ENCODE assay signal across 10 cellular contexts in genomic region chr6:163738725-163739124, GRCh38.
A peak's percentile ranks its signal among the peaks of the same experiment; 100 is the strongest.
DNase-seq lines count a peak whose midpoint lies in the region; ATAC-seq, FAIRE-seq and TF ChIP-seq lines count a peak whose summit lies in the region.
"Had no signal": no experiment of that assay in that cellular context is flagged by ENCODE, and none has a peak within 500 bp of the region (broad histone marks: within the 10 kb centered on the region; RNA-seq: fewer than 3 reads in every experiment).

No MANE protein-coding gene starts in this region.

- POLR2A ChIA-PET in GM12878 (lab: Charles Lee) = no interaction called here
- POLR2A ChIA-PET in CD4-positive, alpha-beta T cell (lab: Charles Lee) = no interaction called here

- no peak overlapping the region; the same call in 1 of the 2 replicates for H2AFZ ChIP-seq in GM12878 (ENCODE audit: control insufficient read depth, low read depth, low read length)

- RAD21 ChIA-PET in GM12878 (lab: Charles Lee; ENCODE audit: unreplicated experiment) = no interaction called here

- H3K9me3 Mint-ChIP-seq in CD4-positive, alpha-beta T cell = no peaks in the 10 kb centered on the region

- no peak for TF ChIP-seq CTCF in GM12878 (IDR thresholded peaks at IDR 0.05 in 2 of 3, conservative IDR thresholded peaks at IDR 0.05 in 1 of 3; ENCODE audit: control insufficient read depth in 2 of 3, extremely low read depth in 1 of 3, insufficient read depth in 1 of 3, low read depth in 3 of 3, low read length in 3 of 3)
- no peak for TF ChIP-seq CTCF in CD4-positive, alpha-beta T cell (IDR thresholded peaks at IDR 0.05)

- peak overlapping the region; percentile 60 for H3K4me2 ChIP-seq in GM12878 (ENCODE audit: control insufficient read depth, insufficient read depth)

- peaks cover 12% of the 10 kb centered on the region for H3K4me1 ChIP-seq in GM12878 (ENCODE audit: control insufficient read depth, insufficient read depth, low read length)
- H3K4me1 ChIP-seq: breast epithelium had no signal

- H3K9me3 ChIP-seq in GM12878 (replicated peaks; ENCODE audit: control insufficient read depth, insufficient read depth, low read length) = peaks cover 1% of the 10 kb centered on the region; the same call in 2 of the 3 replicates
- no peaks in the 10 kb centered on the region for H3K9me3 ChIP-seq in CD4-positive, alpha-beta T cell (ENCODE audit: control insufficient read depth, low read length)
- H3K9me3 ChIP-seq: breast epithelium had no signal

- no peaks in the 10 kb centered on the region for H3K79me2 ChIP-seq in GM12878 (ENCODE audit: control insufficient read depth, insufficient read depth, low read length)

- H3K36me3 ChIP-seq in GM12878 (ENCODE audit: control insufficient read depth in 2 of 2, insufficient read depth in 2 of 2, low read length in 1 of 2) = no peaks in the 10 kb centered on the region
- H3K36me3 ChIP-seq: breast epithelium had no signal

- TF ChIP-seq EP300 in GM12878 (IDR thresholded peaks at IDR 0.05; ENCODE audit: borderline replicate concordance in 1 of 2, control insufficient read depth in 1 of 2, low read depth in 2 of 2, low read length in 2 of 2) = no peak

- H3K9ac ChIP-seq in GM12878 (ENCODE audit: control insufficient read depth, insufficient read depth, low read length) = no peak overlapping the region

- no peak for TF ChIP-seq POLR2A in GM12892 (IDR thresholded peaks at IDR 0.05; ENCODE audit: low read depth, low read length)
- no peak for TF ChIP-seq POLR2A in GM12878 (IDR thresholded peaks at IDR 0.05; ENCODE audit: low read depth, low read length)

- TF ChIP-seq RAD21 in GM12878 (IDR thresholded peaks at IDR 0.05; ENCODE audit: insufficient read depth, low read depth, low read length) = no peak

- no TSS peak for BruUV-seq in GM12878 (replicated peaks; lab: Mats Ljungman, UMichigan)

- DNase-seq in GM12892 (ENCODE audit: insufficient read length) (no peak), GM12878 (ENCODE audit: low read depth, low spot score) (no peak), AG20443 (ENCODE audit: low spot score) (no peak), NCI-H1930 (lab: John Stamatoyannopoulos, UW) (no peak), COLO668 (lab: John Stamatoyannopoulos, UW; ENCODE audit: unreplicated experiment) (no peak)
- no peak for DNase-seq in CD4-positive, alpha-beta T cell
- DNase-seq: NCI-H526 treated with DMSO at 0.1 percent for 48 hours had no signal

- H3K4me3 ChIP-seq in GM12878 = no peak overlapping the region
- H3K4me3 ChIP-seq: breast epithelium had no signal

- H3K4me1 Mint-ChIP-seq in CD4-positive, alpha-beta T cell (ENCODE audit: low read depth) = no peaks in the 10 kb centered on the region

- peak; percentile 24 for FAIRE-seq in GM12892 (lab: Jason Lieb, UNC)
- peak; percentile 84 for FAIRE-seq in GM12878 (lab: Jason Lieb, UNC)

- peaks cover 11% of the 10 kb centered on the region for H3K27me3 Mint-ChIP-seq in CD4-positive, alpha-beta T cell

- H3K27ac ChIP-seq in GM12878 (ENCODE audit: control insufficient read depth, insufficient read depth) = no peak overlapping the region
- no peak overlapping the region for H3K27ac ChIP-seq in CD4-positive, alpha-beta T cell (ENCODE audit: low read depth, low read length)
- H3K27ac ChIP-seq: breast epithelium had no signal

- no peak overlapping the region for H3K4me3 Mint-ChIP-seq in CD4-positive, alpha-beta T cell

- CTCF ChIA-PET in GM12878 (lab: Yijun Ruan, JAX) = no interaction called here
- CTCF ChIA-PET in CD4-positive, alpha-beta T cell (lab: Charles Lee) = no interaction called here

- in situ Hi-C loops in GM12878 (cut with MboI) = no loop called here

- H3K27me3 ChIP-seq in GM12878 (replicated peaks in 1 of 2; ENCODE audit: control insufficient read depth in 2 of 2, insufficient read depth in 2 of 2, low read length in 1 of 2) = no peaks in the 10 kb centered on the region
- H3K27me3 ChIP-seq in CD4-positive, alpha-beta T cell (ENCODE audit: control insufficient read depth, insufficient read depth, low read length) = peaks cover 4% of the 10 kb centered on the region
- H3K27me3 ChIP-seq: breast epithelium had no signal

- SMC1A ChIA-PET in GM12878 (lab: Charles Lee; ENCODE audit: uncharacterized antibody, unreplicated experiment) = no interaction called here

- no peaks in the 10 kb centered on the region for H3K36me3 Mint-ChIP-seq in CD4-positive, alpha-beta T cell (ENCODE audit: low read depth)

- intact Hi-C loops in GM12878 (cut with micrococcal nuclease; ENCODE audit: unreplicated experiment) = no loop called here
- intact Hi-C loops in CD4-positive, alpha-beta T cell (cut with DNase I, micrococcal nuclease) = no loop called here

- ATAC-seq in GM21390 (IDR thresholded peaks at IDR 0.05; ENCODE audit: unreplicated experiment) = peak; percentile 69
- ATAC-seq in HG03066 (IDR thresholded peaks at IDR 0.05; ENCODE audit: low read depth, unreplicated experiment) = peak; percentile 68
- ATAC-seq in GM12878 = peak; percentile 63
- no peak for ATAC-seq in CD4-positive, alpha-beta T cell (ENCODE audit: poor library complexity)

- H4K20me1 ChIP-seq in GM12878 (ENCODE audit: control insufficient read depth, insufficient read depth) = no peaks in the 10 kb centered on the region

- H3K27ac Mint-ChIP-seq in CD4-positive, alpha-beta T cell = no peak overlapping the region

TF ChIP-seq in GM12878, 131 proteins besides CTCF, POLR2A, EP300 and RAD21:
- no peak for TF ChIP-seq ZBTB4 (CRISPR knock-in tag; IDR thresholded peaks at IDR 0.05)
- TF ChIP-seq JUNB (IDR thresholded peaks at IDR 0.05) = no peak
- no peak for TF ChIP-seq RB1 (IDR thresholded peaks at IDR 0.05; ENCODE audit: borderline replicate concordance)
- no peak for TF ChIP-seq PBX3 (IDR thresholded peaks at IDR 0.05; ENCODE audit: insufficient replicate concordance, low read depth, low read length)
- no peak for TF ChIP-seq PAX8 (IDR thresholded peaks at IDR 0.05)
- no peak for TF ChIP-seq YY1 (IDR thresholded peaks at IDR 0.05; ENCODE audit: low read depth, low read length)
- TF ChIP-seq MEF2A (IDR thresholded peaks at IDR 0.05; ENCODE audit: insufficient read depth, low read depth, low read length) = peak; percentile 60; the same call in 1 of the 2 replicates
